32 cellular contexts compared by ENCODE assay signal in genomic region chr1:186426118-186426517, GRCh38. TPM values are rescaled to one million over a fixed set of nuclear protein-coding genes. Genes with fewer than 3 reads are reported as not detected.
"Had no signal": no experiment of that assay in that cellular context is flagged by ENCODE, and none has a peak within 500 bp of the region (broad histone marks: within the 10 kb centered on the region; RNA-seq: fewer than 3 reads in every experiment).

No MANE protein-coding gene starts in this region.

- ATAC-seq: activated CD4-positive, alpha-beta T cell treated with anti-CD3 and anti-CD28 coated beads for 36 hours; activated CD4-positive, CD25-positive, alpha-beta regulatory T cell treated with anti-CD3 and anti-CD28 coated beads, Interleukin-2, amount 50 U/mL, for 24 hours; activated CD8-positive, alpha-beta memory T cell treated with anti-CD3 and anti-CD28 coated beads, Interleukin-2, amount 10 ng/mL, durations not matched to agents 7 days and 5 days; activated CD8-positive, alpha-beta T cell treated with anti-CD3 and anti-CD28 coated beads, Interleukin-2, amount 10 ng/mL, durations not matched to agents 7 days and 5 days; activated naive CD8-positive, alpha-beta T cell treated with anti-CD3 and anti-CD28 coated beads, Interleukin-2, amount 50 U/mL, for 24 hours; WTC11 had no signal

- H3K4me1 ChIP-seq: ascending aorta had no signal

- DNase-seq: activated CD4-positive, alpha-beta memory T cell treated with anti-CD3 and anti-CD28 coated beads, Interleukin-2, amount 10 ng/mL, durations not matched to agents 7 days and 5 days; activated CD4-positive, alpha-beta T cell treated with anti-CD3 and anti-CD28 coated beads for 1 hour; activated CD4-positive, alpha-beta T cell treated with anti-CD3 and anti-CD28 coated beads for 36 hours; activated CD4-positive, alpha-beta T cell treated with anti-CD3 and anti-CD28 coated beads for 48 hours; activated CD4-positive, alpha-beta T cell treated with anti-CD3 and anti-CD28 coated beads, Interleukin-2, amount 10 ng/mL, durations not matched to agents 7 days and 5 days; activated CD4-positive, alpha-beta T cell treated with anti-CD3 and anti-CD28 coated beads, Interleukin-2, amount 50 U/mL, for 48 hours; activated CD4-positive, CD25-positive, alpha-beta regulatory T cell; activated CD8-positive, alpha-beta memory T cell treated with anti-CD3 and anti-CD28 coated beads for 24 hours; activated CD8-positive, alpha-beta memory T cell treated with anti-CD3 and anti-CD28 coated beads, Interleukin-2, amount 10 ng/mL, durations not matched to agents 7 days and 5 days; activated CD8-positive, alpha-beta memory T cell treated with anti-CD3 and anti-CD28 coated beads, Interleukin-2, amount 50 U/mL, for 48 hours; activated CD8-positive, alpha-beta T cell treated with anti-CD3 and anti-CD28 coated beads, Interleukin-2, amount 10 ng/mL, durations not matched to agents 7 days and 5 days; activated effector memory CD4-positive, alpha-beta T cell treated with Interleukin-2 at 50 U/mL for 16 hours; activated gamma-delta T cell; activated naive CD4-positive, alpha-beta T cell treated with anti-CD3 and anti-CD28 coated beads for 36 hours; activated naive CD8-positive, alpha-beta T cell treated with anti-CD3 and anti-CD28 coated beads, Interleukin-2, amount 10 ng/mL, durations not matched to agents 7 days and 5 days; activated naive CD8-positive, alpha-beta T cell treated with anti-CD3 and anti-CD28 coated beads, Interleukin-2, amount 50 U/mL, for 24 hours; activated T-cell treated with anti-CD3 and anti-CD28 coated beads, Interleukin-2, amount 50 U/mL, for 24 hours; activated T-cell treated with anti-CD3 and anti-CD28 coated beads, Interleukin-2, amount 50 U/mL, for 48 hours; amygdala; anterior cingulate cortex; central memory CD4-positive, alpha-beta T cell; T-helper 1 cell; T-helper 2 cell; T-helper 9 cell; WERI-Rb-1 had no signal

- H3K36me3 ChIP-seq: ascending aorta, WERI-Rb-1 had no signal

- H3K27me3 ChIP-seq: ascending aorta had no signal

- H3K4me3 ChIP-seq: ascending aorta had no signal

- H3K27ac ChIP-seq: ascending aorta, WERI-Rb-1 had no signal

- H3K9me3 ChIP-seq: ascending aorta had no signal

RNA-seq across cellular contexts. Expression of gene PDC, which starts 34.8 kb away (rescaled TPM):
- total RNA-seq: activated CD4-positive, alpha-beta memory T cell treated with anti-CD3 and anti-CD28 coated beads, Interleukin-2, amount 10 ng/mL, durations not matched to agents 7 days and 5 days; activated CD4-positive, alpha-beta T cell treated with anti-CD3 and anti-CD28 coated beads for 36 hours; activated CD4-positive, alpha-beta T cell treated with anti-CD3 and anti-CD28 coated beads, Interleukin-2, amount 10 ng/mL, durations not matched to agents 7 days and 5 days; activated CD8-positive, alpha-beta memory T cell treated with anti-CD3 and anti-CD28 coated beads, Interleukin-2, amount 10 ng/mL, durations not matched to agents 7 days and 5 days; activated CD8-positive, alpha-beta T cell treated with anti-CD3 and anti-CD28 coated beads, Interleukin-2, amount 10 ng/mL, durations not matched to agents 7 days and 5 days; activated naive CD4-positive, alpha-beta T cell treated with anti-CD3 and anti-CD28 coated beads for 36 hours; activated naive CD8-positive, alpha-beta T cell treated with anti-CD3 and anti-CD28 coated beads, Interleukin-2, amount 10 ng/mL, durations not matched to agents 7 days and 5 days; activated T-helper 2 cell treated with anti-CD3 and anti-CD28 coated beads, Interferon-gamma antibody, Interleukin-2, Interleukin-4, amounts not matched to agents 10 μg/mL and 5 μg/mL and 100 μg/mL, durations not matched to agents 14 hours and 24 hours and 36 hours; ascending aorta; cardiac septum; cerebellum; WTC11 had no signal
- polyA plus RNA-seq: adipose tissue had no signal
